Comparison of ENCODE assay signal across 7 cellular contexts in genomic region chr19:14206737-14207725, GRCh38. TPM values are rescaled to one million over a fixed set of nuclear protein-coding genes. Genes with fewer than 3 reads are reported as not detected.
DNase-seq lines count a peak whose midpoint lies in the region; ATAC-seq and TF ChIP-seq lines count a peak whose summit lies in the region.
"Not testable (repeated sequence)": the region's sequence is repeated elsewhere in the genome, so short reads cannot be mapped to it uniquely, and the experiment has no call there.

No MANE protein-coding gene starts in this region.

- not testable (repeated sequence) for TF ChIP-seq CTCF in GM10266 (IDR thresholded peaks at IDR 0.05; ENCODE audit: control insufficient read depth, insufficient read depth, low read depth, missing control alignments); left lung (IDR thresholded peaks at IDR 0.05)

- H3K9ac ChIP-seq in endocrine pancreas (ENCODE audit: control insufficient read depth, insufficient read depth, low read length): peak overlapping the region; percentile 38

- not testable (repeated sequence) for H3K36me3 ChIP-seq in endocrine pancreas (ENCODE audit: control insufficient read depth, insufficient read depth, low read length); left lung

- not testable (repeated sequence) for H3K4me1 ChIP-seq in endocrine pancreas (ENCODE audit: control insufficient read depth, insufficient read depth, low read length)
- H3K4me1 ChIP-seq in left lung: peaks cover 0 to 15% of the 10 kb centered on the region in 2 donors

- intact Hi-C loops in left lung (cut with DNase I): not testable (repeated sequence)

- ATAC-seq in left lung: peak; percentile 91

- peak overlapping the region; percentile 44 to 58 for H3K27ac ChIP-seq in left lung

- DNase-seq in GM10266 (ENCODE audit: extremely low spot score) (peak; percentile 81), NCI-H1092 (lab: John Stamatoyannopoulos, UW) (peak; percentile 96), SIG-M5 treated with dmso at 0.1 percent for 504 hours (lab: John Stamatoyannopoulos, UW; ENCODE audit: unreplicated experiment) (peak; percentile 61), left lung (peak; percentile 89 to 91), smooth muscle cell of the brain vasculature (ENCODE audit: low read depth, low spot score) (peak; percentile 85)
- peak; percentile 92 to 93 for DNase-seq in activated T-cell treated with anti-CD3 and anti-CD28 coated beads, Interleukin-2, amount 50 U/mL, for 48 hours

- H3K27me3 ChIP-seq in endocrine pancreas (ENCODE audit: control insufficient read depth, insufficient read depth, low read length): not testable (repeated sequence)
- peaks cover 0 to 78% of the 10 kb centered on the region in 2 donors for H3K27me3 ChIP-seq in left lung

- not testable (repeated sequence) for H3K9me3 ChIP-seq in endocrine pancreas (ENCODE audit: control insufficient read depth, low read length); left lung

- H3K4me3 ChIP-seq in endocrine pancreas (ENCODE audit: control insufficient read depth, insufficient read depth, low read length): not testable (repeated sequence)
- peak overlapping the region; percentile 34 to 50 for H3K4me3 ChIP-seq in left lung

RNA-seq across cellular contexts. Expression of gene ADGRL1, which starts 1.1 kb away (rescaled TPM):
- total RNA-seq in left lung: 10 to 100 TPM; 26.4 to 26.7 TPM
